In genomic region chrX:49754238-49754857, GRCh38 we compare ENCODE assay signal across 7 cellular contexts. TPM values are rescaled to one million over a fixed set of nuclear protein-coding genes. Genes with fewer than 3 reads are reported as not detected.
DNase-seq lines count a peak whose midpoint lies in the region; ATAC-seq, FAIRE-seq and TF ChIP-seq lines count a peak whose summit lies in the region.

No MANE protein-coding gene starts in this region.

- no peak for FAIRE-seq in small intestine (lab: Jason Lieb, UNC)

- H3K36me3 ChIP-seq in Peyer's patch (no peaks in the 10 kb centered on the region), small intestine (ENCODE audit: control insufficient read depth in 2 of 2, insufficient read depth in 2 of 2, low read length in 2 of 2) (no peaks in the 10 kb centered on the region)

- TF ChIP-seq POLR2A in Peyer's patch (IDR thresholded peaks at IDR 0.05) = no peak

- peak; percentile 67 for ATAC-seq in HG02973 (IDR thresholded peaks at IDR 0.05; ENCODE audit: unreplicated experiment)

- H3K27me3 ChIP-seq in Peyer's patch (no peaks in the 10 kb centered on the region), small intestine (ENCODE audit: control insufficient read depth in 2 of 2, insufficient read depth in 2 of 2, low read length in 2 of 2) (no peaks in the 10 kb centered on the region)

- DNase-seq in GM03348 (ENCODE audit: low spot score) (peak; percentile 48), Peyer's patch (peak in 2 of 3 donors; percentile 48 to 50), glomerular visceral epithelial cell (ENCODE audit: extremely low spot score) (peak; percentile 17), small intestine (peak; percentile 15), T1000 (lab: John Stamatoyannopoulos, UW) (no peak)
- peak; percentile 18 for DNase-seq in activated effector memory CD4-positive, alpha-beta T cell treated with Interleukin-2 at 50 U/mL for 16 hours

- H3K27ac ChIP-seq in Peyer's patch (no peak overlapping the region), small intestine (ENCODE audit: low read depth in 1 of 2, low read length in 1 of 2) (no peak overlapping the region)

- H3K4me1 ChIP-seq in Peyer's patch (no peaks in the 10 kb centered on the region), small intestine (ENCODE audit: control insufficient read depth in 2 of 2, insufficient read depth in 1 of 2, low read depth in 1 of 2, low read length in 1 of 2) (no peaks in the 10 kb centered on the region)

- no peak overlapping the region for H3K4me3 ChIP-seq in Peyer's patch
- H3K4me3 ChIP-seq in small intestine (ENCODE audit: low read depth in 1 of 2, low read length in 2 of 2) = no peak overlapping the region

- TF ChIP-seq CTCF in Peyer's patch (IDR thresholded peaks at IDR 0.05) = peak in 5 of 6 experiments; percentile 15 to 53 (median 49)

- 12 to 24% (median 17%) methylated on average over 6 of the region's 6 CpGs for WGBS in small intestine, 3 donors

- H3K9me3 ChIP-seq in Peyer's patch = no peaks in the 10 kb centered on the region
- H3K9me3 ChIP-seq in small intestine (ENCODE audit: control insufficient read depth, low read depth) = no peaks in the 10 kb centered on the region

RNA-seq across cellular contexts. Expression of gene PAGE1, which starts 58.6 kb away (rescaled TPM):
- total RNA-seq in Peyer's patch = not detected
- polyA plus RNA-seq in small intestine = not detected
